In the genomic region with DNA sequence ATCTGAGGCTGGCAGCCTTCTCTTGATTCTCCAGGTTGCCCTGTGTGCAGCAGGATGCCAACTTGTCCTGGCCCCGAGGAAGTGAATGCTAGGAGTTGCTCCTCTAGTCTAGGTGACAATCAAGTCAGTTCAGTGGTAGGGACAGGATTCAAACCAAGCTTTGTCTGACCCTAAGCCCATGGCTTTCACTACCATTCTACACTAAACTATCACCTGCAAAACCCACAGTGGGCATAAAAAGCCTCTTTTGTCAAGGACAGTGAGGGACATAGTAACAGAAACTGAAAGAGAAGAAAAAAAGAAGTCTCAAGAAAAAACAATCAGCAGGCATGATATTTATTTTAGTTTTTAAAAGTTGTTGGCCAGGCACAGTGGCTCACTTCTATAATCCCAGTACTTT, we compare ENCODE assay signal across 14 cellular contexts. TPM values are rescaled to one million over a fixed set of nuclear protein-coding genes. Genes with fewer than 3 reads are reported as not detected.
DNase-seq lines count a peak whose midpoint lies in the region; ATAC-seq and TF ChIP-seq lines count a peak whose summit lies in the region.
"Had no signal": no experiment of that assay in that cellular context is flagged by ENCODE, and none has a peak within 500 bp of the region (broad histone marks: within the 10 kb centered on the region; RNA-seq: fewer than 3 reads in every experiment).

No MANE protein-coding gene starts in this region.

- no peak overlapping the region for H3K4me3 Mint-ChIP-seq in chondrocyte (ENCODE audit: unreplicated experiment)
- no peak overlapping the region for H3K4me3 Mint-ChIP-seq in stimulated activated memory B cell treated with anti-CD40 and anti-IgM and Interleukin-4, amounts not matched to agents 10 μg/mL and 1 μg/mL and 100 μg/mL, for 72 hours
- H3K4me3 Mint-ChIP-seq: activated CD4-positive, alpha-beta T cell treated with anti-CD3 and anti-CD28 coated beads, Interleukin-2, amount 10 ng/mL, durations not matched to agents 7 days and 5 days had no signal

- peaks cover 27 to 69% (median 38%) of the 10 kb centered on the region in 3 donors for H3K4me1 ChIP-seq in skeletal muscle tissue (ENCODE audit: control insufficient read depth in 3 of 3, insufficient read depth in 3 of 3, low read length in 3 of 3)

- no peak for TF ChIP-seq CTCF in chondrocyte (IDR thresholded peaks at IDR 0.05)

- H3K36me3 ChIP-seq in skeletal muscle tissue (ENCODE audit: control insufficient read depth in 3 of 3, insufficient read depth in 3 of 3, low read length in 3 of 3): no peaks in the 10 kb centered on the region
- H3K36me3 ChIP-seq: adrenal gland had no signal

- H3K27me3 ChIP-seq in skeletal muscle tissue (ENCODE audit: control insufficient read depth in 3 of 3, insufficient read depth in 3 of 3, low read length in 3 of 3): no peaks in the 10 kb centered on the region
- H3K27me3 ChIP-seq: adrenal gland had no signal

- H3K27ac Mint-ChIP-seq in chondrocyte (ENCODE audit: unreplicated experiment): peak overlapping the region; percentile 89
- no peak overlapping the region for H3K27ac Mint-ChIP-seq in stimulated activated memory B cell treated with anti-CD40 and anti-IgM and Interleukin-4, amounts not matched to agents 10 μg/mL and 1 μg/mL and 100 μg/mL, for 72 hours
- H3K27ac Mint-ChIP-seq: activated CD4-positive, alpha-beta T cell treated with anti-CD3 and anti-CD28 coated beads, Interleukin-2, amount 10 ng/mL, durations not matched to agents 7 days and 5 days had no signal

- H3K9me3 ChIP-seq in skeletal muscle tissue (ENCODE audit: control insufficient read depth in 3 of 3, low read length in 3 of 3): no peaks in the 10 kb centered on the region
- H3K9me3 ChIP-seq: adrenal gland had no signal

- H3K27me3 Mint-ChIP-seq in chondrocyte (ENCODE audit: low read depth): no peaks in the 10 kb centered on the region
- no peaks in the 10 kb centered on the region for H3K27me3 Mint-ChIP-seq in stimulated activated memory B cell treated with anti-CD40 and anti-IgM and Interleukin-4, amounts not matched to agents 10 μg/mL and 1 μg/mL and 100 μg/mL, for 72 hours
- H3K27me3 Mint-ChIP-seq: activated CD4-positive, alpha-beta T cell treated with anti-CD3 and anti-CD28 coated beads, Interleukin-2, amount 10 ng/mL, durations not matched to agents 7 days and 5 days had no signal

- H3K9ac ChIP-seq in skeletal muscle tissue (ENCODE audit: low read depth in 1 of 3, low read length in 3 of 3): no peak overlapping the region

- peak overlapping the region; percentile 59 for H3K27ac ChIP-seq in skeletal muscle tissue (ENCODE audit: low read depth, low read length)

- CTCF ChIA-PET in HEK293T (lab: Yijun Ruan, JAX): no interaction called here

- no peaks in the 10 kb centered on the region for H3K36me3 Mint-ChIP-seq in chondrocyte (ENCODE audit: low read depth)
- no peaks in the 10 kb centered on the region for H3K36me3 Mint-ChIP-seq in stimulated activated memory B cell treated with anti-CD40 and anti-IgM and Interleukin-4, amounts not matched to agents 10 μg/mL and 1 μg/mL and 100 μg/mL, for 72 hours

- peaks cover 48% of the 10 kb centered on the region for H3K4me1 Mint-ChIP-seq in chondrocyte (ENCODE audit: low read depth)
- H3K4me1 Mint-ChIP-seq in stimulated activated memory B cell treated with anti-CD40 and anti-IgM and Interleukin-4, amounts not matched to agents 10 μg/mL and 1 μg/mL and 100 μg/mL, for 72 hours: peaks cover 18% of the 10 kb centered on the region

- DNase-seq in chondrocyte (ENCODE audit: low spot score) (no peak), DMS 273 treated with DMSO at 0.1 percent for 48 hours (lab: John Stamatoyannopoulos, UW) (no peak), HEK293T (ENCODE audit: extremely low spot score) (no peak), SHP77 (lab: John Stamatoyannopoulos, UW) (no peak)
- DNase-seq: activated CD4-positive, alpha-beta T cell treated with anti-CD3 and anti-CD28 coated beads, Interleukin-2, amount 10 ng/mL, durations not matched to agents 7 days and 5 days; activated T-cell treated with anti-CD3 and anti-CD28 coated beads, Interleukin-2, amount 50 U/mL, for 48 hours; adrenal gland; NCI-H1092 treated with DMSO at 0.1 percent for 48 hours; nucleus accumbens had no signal

- ATAC-seq in GM18867 (IDR thresholded peaks at IDR 0.05; ENCODE audit: unreplicated experiment): peak; percentile 57
- peak; percentile 42 for ATAC-seq in HG02798 (IDR thresholded peaks at IDR 0.05; ENCODE audit: poor library complexity, unreplicated experiment)
- no peak for ATAC-seq in stimulated activated memory B cell treated with anti-CD40 and anti-IgM and Interleukin-4, amounts not matched to agents 10 μg/mL and 1 μg/mL and 100 μg/mL, for 72 hours

- POLR2A ChIA-PET in HEK293T (lab: Yijun Ruan, JAX): no interaction called here

- H3K9me3 Mint-ChIP-seq in chondrocyte (ENCODE audit: low read depth): no peaks in the 10 kb centered on the region
- no peaks in the 10 kb centered on the region for H3K9me3 Mint-ChIP-seq in stimulated activated memory B cell treated with anti-CD40 and anti-IgM and Interleukin-4, amounts not matched to agents 10 μg/mL and 1 μg/mL and 100 μg/mL, for 72 hours
- H3K9me3 Mint-ChIP-seq: activated CD4-positive, alpha-beta T cell treated with anti-CD3 and anti-CD28 coated beads, Interleukin-2, amount 10 ng/mL, durations not matched to agents 7 days and 5 days had no signal

- no peak overlapping the region for H3K4me3 ChIP-seq in skeletal muscle tissue (ENCODE audit: low read length in 3 of 3)
- H3K4me3 ChIP-seq: adrenal gland had no signal

TF ChIP-seq in HEK293T, 16 proteins besides CTCF, POLR2A, EP300 and RAD21:
- TF ChIP-seq NFRKB (IDR thresholded peaks at IDR 0.05) (no peak), ZNF384 (IDR thresholded peaks at IDR 0.05) (no peak), SUZ12 (IDR thresholded peaks at IDR 0.05) (no peak), FOXM1 (IDR thresholded peaks at IDR 0.05; ENCODE audit: borderline replicate concordance) (no peak), CTBP1 (IDR thresholded peaks at IDR 0.05; ENCODE audit: borderline replicate concordance) (no peak), L3MBTL2 (conservative IDR thresholded peaks at IDR 0.05) (no peak), TARDBP (IDR thresholded peaks at IDR 0.05) (no peak), FOXA1 (IDR thresholded peaks at IDR 0.05) (no peak)
- TF ChIP-seq, protein P1, sequence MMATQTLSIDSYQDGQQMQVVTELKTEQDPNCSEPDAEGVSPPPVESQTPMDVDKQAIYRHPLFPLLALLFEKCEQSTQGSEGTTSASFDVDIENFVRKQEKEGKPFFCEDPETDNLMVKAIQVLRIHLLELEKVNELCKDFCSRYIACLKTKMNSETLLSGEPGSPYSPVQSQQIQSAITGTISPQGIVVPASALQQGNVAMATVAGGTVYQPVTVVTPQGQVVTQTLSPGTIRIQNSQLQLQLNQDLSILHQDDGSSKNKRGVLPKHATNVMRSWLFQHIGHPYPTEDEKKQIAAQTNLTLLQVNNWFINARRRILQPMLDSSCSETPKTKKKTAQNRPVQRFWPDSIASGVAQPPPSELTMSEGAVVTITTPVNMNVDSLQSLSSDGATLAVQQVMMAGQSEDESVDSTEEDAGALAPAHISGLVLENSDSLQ (IDR thresholded peaks at IDR 0.05): no peak

RNA-seq across cellular contexts. Expression of a gene that starts 33.5 kb away (rescaled TPM):
- total RNA-seq in chondrocyte (76.1 to 87.6 TPM (median 86.7 TPM) in 3 replicates), skeletal muscle tissue (18.8 TPM)
- total RNA-seq: activated CD4-positive, alpha-beta T cell treated with anti-CD3 and anti-CD28 coated beads, Interleukin-2, amount 10 ng/mL, durations not matched to agents 7 days and 5 days; SK-MEL-5 had no signal
